Comparison of ENCODE assay signal across 8 cellular contexts in the genomic region with DNA sequence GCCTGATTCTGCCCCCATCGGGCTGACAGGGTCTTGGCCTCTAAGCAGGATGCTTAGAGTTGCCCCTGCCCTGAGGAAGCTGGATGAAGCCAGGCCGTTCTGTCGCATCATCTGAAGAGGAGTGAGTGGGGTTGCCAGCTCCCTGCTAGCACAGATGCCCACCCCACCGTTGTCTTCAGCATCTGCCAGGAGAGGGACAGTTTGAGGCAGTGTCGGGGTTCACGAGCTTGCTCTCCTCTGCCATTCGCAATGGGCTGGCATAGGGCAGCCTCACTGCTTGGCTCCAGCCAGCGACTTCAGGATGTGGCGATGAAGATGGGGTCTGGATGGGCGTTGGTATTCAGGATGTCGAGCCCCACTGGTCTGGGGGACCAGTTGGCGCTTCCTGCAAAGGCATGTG.
"Had no signal": no experiment of that assay in that cellular context is flagged by ENCODE, and none has a peak within 500 bp of the region (broad histone marks: within the 10 kb centered on the region; RNA-seq: fewer than 3 reads in every experiment).

No MANE protein-coding gene starts in this region.

- FAIRE-seq: HepG2 had no signal

- H3K4me1 ChIP-seq: HAP-1 had no signal

- DNase-seq: H7, HFFc6 had no signal

- H3K4me3 ChIP-seq: GM23338, HAP-1 had no signal

- H3K4me3 Mint-ChIP-seq: GM23338, HFFc6, IgD-negative memory B cell had no signal

- ATAC-seq: GM23338, HCT116, HepG2 had no signal

- H3K36me3 ChIP-seq: HAP-1 had no signal

- H3K4me1 Mint-ChIP-seq: IgD-negative memory B cell had no signal

- H2AFZ ChIP-seq: GM23338 had no signal

- H3K4me2 ChIP-seq: GM23338 had no signal

- H3K27ac Mint-ChIP-seq: GM23338, HFFc6, IgD-negative memory B cell had no signal

- H3K9me3 Mint-ChIP-seq: GM23338, HFFc6 had no signal

- H3K27ac ChIP-seq: HL-60 had no signal

- H3K9me3 ChIP-seq: HAP-1 had no signal
